12 cellular contexts compared by ENCODE assay signal in the genomic region with DNA sequence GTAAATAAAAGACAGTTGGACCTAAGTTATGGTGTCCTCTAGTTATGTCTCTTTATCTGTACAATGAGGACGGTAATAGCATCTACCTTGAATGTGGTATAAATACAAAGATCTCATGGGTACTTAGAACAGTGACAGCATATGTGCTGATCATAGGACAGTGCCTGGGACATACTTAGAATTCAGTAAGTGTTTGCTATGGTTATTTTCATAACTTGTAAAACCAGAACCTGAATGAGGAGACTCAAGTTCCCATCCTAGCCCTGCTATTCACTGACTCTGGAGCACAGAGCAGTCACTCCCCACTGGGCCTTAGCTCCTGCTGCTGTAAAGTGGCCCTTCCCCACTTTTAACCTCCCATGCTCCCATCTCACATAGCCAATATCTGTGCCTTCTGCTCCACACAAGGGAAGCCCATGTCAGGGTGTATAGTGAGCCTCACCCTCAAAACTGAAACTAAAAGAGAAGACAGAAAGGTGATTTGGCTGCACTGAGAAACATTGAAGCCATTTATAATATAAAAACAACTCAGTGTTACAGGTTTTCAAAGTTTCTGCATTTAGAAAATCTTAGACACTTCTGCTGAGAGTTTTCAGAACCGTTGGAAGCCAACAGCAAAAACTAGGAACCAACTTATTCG.
DNase-seq lines count a peak whose midpoint lies in the region; ATAC-seq lines count a peak whose summit lies in the region.
"Had no signal": no experiment of that assay in that cellular context is flagged by ENCODE, and none has a peak within 500 bp of the region (broad histone marks: within the 10 kb centered on the region; RNA-seq: fewer than 3 reads in every experiment).

No MANE protein-coding gene starts in this region.

- H3K4me3 Mint-ChIP-seq in memory B cell, result peak overlapping the region; percentile 18
- H3K4me3 Mint-ChIP-seq in immature natural killer cell, result no peak overlapping the region
- H3K4me3 Mint-ChIP-seq: T-cell had no signal

- no peaks in the 10 kb centered on the region for H3K9me3 Mint-ChIP-seq in memory B cell
- H3K9me3 Mint-ChIP-seq in immature natural killer cell, result no peaks in the 10 kb centered on the region
- H3K9me3 Mint-ChIP-seq: T-cell had no signal

- peaks cover 5% of the 10 kb centered on the region for H3K4me1 Mint-ChIP-seq in memory B cell
- no peaks in the 10 kb centered on the region for H3K4me1 Mint-ChIP-seq in immature natural killer cell

- H3K27me3 Mint-ChIP-seq in memory B cell, result peaks cover 2% of the 10 kb centered on the region
- H3K27me3 Mint-ChIP-seq in immature natural killer cell (ENCODE audit: low read depth in 3 of 3), result peaks cover 0 to under 1% (median 0%) of the 10 kb centered on the region in 3 donors
- H3K27me3 Mint-ChIP-seq: T-cell had no signal

- intact Hi-C loops in left colon (cut with DNase I, micrococcal nuclease), result no loop called here

- peak; percentile 73 for ATAC-seq in GM18868 (IDR thresholded peaks at IDR 0.05; ENCODE audit: unreplicated experiment)
- ATAC-seq in GM21447 (IDR thresholded peaks at IDR 0.05; ENCODE audit: unreplicated experiment), result peak; percentile 85
- ATAC-seq in HG03135 (IDR thresholded peaks at IDR 0.05; ENCODE audit: unreplicated experiment), result peak; percentile 62
- no peak for ATAC-seq in memory B cell (ENCODE audit: low read depth)
- ATAC-seq in left colon, result no peak

- H3K27ac Mint-ChIP-seq in memory B cell, result peak overlapping the region; percentile 13
- H3K27ac Mint-ChIP-seq in immature natural killer cell, result no peak overlapping the region

- DNase-seq in memory B cell (ENCODE audit: low spot score in 2 of 2) (no peak), NCI-H345 treated with DMSO at 0.1 percent for 48 hours (lab: John Stamatoyannopoulos, UW; ENCODE audit: unreplicated experiment) (no peak), left colon (no peak), amniotic stem cell (lab: John Stamatoyannopoulos, UW) (no peak), immature natural killer cell (no peak)
- DNase-seq: activated naive CD4-positive, alpha-beta T cell treated with Interleukin-2 at 50 U/mL for 16 hours; C1 segment of cervical spinal cord; mesenchymal stem cell; T-cell had no signal

- H3K36me3 Mint-ChIP-seq in memory B cell, result no peaks in the 10 kb centered on the region
- no peaks in the 10 kb centered on the region for H3K36me3 Mint-ChIP-seq in immature natural killer cell
- H3K36me3 Mint-ChIP-seq: T-cell had no signal

Comparison
In these comparisons a context has a peak if more than half of its experiments do, and no peak if none do; other contexts are left out.
1. ATAC-seq: peak in GM18868 (single experiment), GM21447 (single experiment) and HG03135 (single experiment); none in memory B cell (single experiment) and left colon (single experiment).